In genomic region chr6:7194657-7195056, GRCh38 we compare ENCODE assay signal across 20 cellular contexts.
A peak's percentile ranks its signal among the peaks of the same experiment; 100 is the strongest.
DNase-seq lines count a peak whose midpoint lies in the region; ATAC-seq, FAIRE-seq and TF ChIP-seq lines count a peak whose summit lies in the region.
"Had no signal": no experiment of that assay in that cellular context is flagged by ENCODE, and none has a peak within 500 bp of the region (broad histone marks: within the 10 kb centered on the region; RNA-seq: fewer than 3 reads in every experiment).

No MANE protein-coding gene starts in this region.

- no peak overlapping the region for H3K23ac ChIP-seq in mesenchymal stem cell (ENCODE audit: low read length in 2 of 2)

- TF ChIP-seq CTCF in CD14-positive monocyte (IDR thresholded peaks at IDR 0.05): no peak
- no peak for TF ChIP-seq CTCF in K562 (IDR thresholded peaks at IDR 0.05 in 2 of 3, conservative IDR thresholded peaks at IDR 0.05 in 1 of 3; ENCODE audit: insufficient read depth in 2 of 3, low read depth in 1 of 3, low read length in 3 of 3)
- TF ChIP-seq CTCF in mesothelial cell of epicardium (IDR thresholded peaks at IDR 0.05; ENCODE audit: unreplicated experiment): no peak

- H3K36me3 Mint-ChIP-seq in CD14-positive monocyte: peaks cover 77 to 84% of the 10 kb centered on the region in 2 donors
- peaks cover 29% of the 10 kb centered on the region for H3K36me3 Mint-ChIP-seq in mesothelial cell of epicardium

- H3K79me1 ChIP-seq in mesenchymal stem cell (replicated peaks; ENCODE audit: low read length, poor library complexity, severe bottlenecking): peaks cover 26% of the 10 kb centered on the region

- H2BK5ac ChIP-seq in mesenchymal stem cell (ENCODE audit: low read depth, low read length, poor library complexity, severe bottlenecking): no peak overlapping the region

- H3K27me3 ChIP-seq in K562 (ENCODE audit: control insufficient read depth in 2 of 2, insufficient read depth in 2 of 2, low read length in 2 of 2) (no peaks in the 10 kb centered on the region), mesenchymal stem cell (ENCODE audit: control insufficient read depth in 1 of 2, insufficient read depth in 1 of 2, low read length in 2 of 2) (no peaks in the 10 kb centered on the region)
- H3K27me3 ChIP-seq: MG63 had no signal

- H3K27me3 Mint-ChIP-seq in CD14-positive monocyte (ENCODE audit: low read depth in 3 of 3): no peaks in the 10 kb centered on the region
- no peaks in the 10 kb centered on the region for H3K27me3 Mint-ChIP-seq in mesothelial cell of epicardium (ENCODE audit: low read depth)

- no peak overlapping the region for H4K8ac ChIP-seq in mesenchymal stem cell (ENCODE audit: low read length)

- peaks cover 85% of the 10 kb centered on the region for H3K79me2 ChIP-seq in K562 (ENCODE audit: control insufficient read depth, insufficient read depth, low read length)

- no peak overlapping the region for H3K4ac ChIP-seq in mesenchymal stem cell (ENCODE audit: low read depth in 1 of 2, low read length in 2 of 2)

- H3K4me1 Mint-ChIP-seq in CD14-positive monocyte: peaks cover 20% of the 10 kb centered on the region
- H3K4me1 Mint-ChIP-seq in mesothelial cell of epicardium: peaks cover 15% of the 10 kb centered on the region

- ATAC-seq in K562: no peak
- no peak for ATAC-seq in GM18861 (IDR thresholded peaks at IDR 0.05; ENCODE audit: unreplicated experiment)
- ATAC-seq in HG02870 (IDR thresholded peaks at IDR 0.05; ENCODE audit: unreplicated experiment): no peak

- no peak overlapping the region for H3K18ac ChIP-seq in mesenchymal stem cell (ENCODE audit: low read depth in 1 of 2, low read length in 2 of 2)

- no peak overlapping the region for H2BK120ac ChIP-seq in mesenchymal stem cell (ENCODE audit: low read depth, low read length)

- H3K36me3 ChIP-seq in K562 (ENCODE audit: control insufficient read depth, insufficient read depth, low read length) (peaks cover 81% of the 10 kb centered on the region), mesenchymal stem cell (ENCODE audit: control insufficient read depth in 1 of 2, insufficient read depth in 2 of 2, low read depth in 1 of 2, low read length in 2 of 2) (peaks cover 23 to 80% of the 10 kb centered on the region in 2 experiments)

- intact Hi-C loops in CD14-positive monocyte (cut with micrococcal nuclease): no loop called here
- intact Hi-C loops in K562 (cut with micrococcal nuclease): loop anchor here (5.0 kb wide), 1 partner anchor 42 kb away; no protein-coding TSS in a partner anchor

- H3K9me3 ChIP-seq in K562 (replicated peaks; ENCODE audit: control insufficient read depth, insufficient read depth, low read depth, low read length) (no peaks in the 10 kb centered on the region), mesenchymal stem cell (ENCODE audit: control insufficient read depth, low read length) (no peaks in the 10 kb centered on the region)
- H3K9me3 ChIP-seq: MG63 had no signal

- TF ChIP-seq EP300 in K562 (IDR thresholded peaks at IDR 0.05; ENCODE audit: low read length): no peak

- BruUV-seq in K562 (replicated peaks; lab: Mats Ljungman, UMichigan): no TSS peak

- TF ChIP-seq RAD21 in K562 (CRISPR knock-in tag; conservative IDR thresholded peaks at IDR 0.05 in 1 of 2, IDR thresholded peaks at IDR 0.05 in 1 of 2): no peak

- H2AFZ ChIP-seq in K562 (ENCODE audit: low read depth, low read length): no peak overlapping the region
- no peak overlapping the region for H2AFZ ChIP-seq in mesenchymal stem cell (ENCODE audit: low read depth, low read length)

- no peak overlapping the region for H4K91ac ChIP-seq in mesenchymal stem cell (ENCODE audit: low read length)

- peaks cover 12 to 38% of the 10 kb centered on the region in 2 experiments for H3K4me1 ChIP-seq in K562 (replicated peaks in 1 of 2; ENCODE audit: control insufficient read depth in 2 of 2, insufficient read depth in 2 of 2, low read length in 2 of 2)
- H3K4me1 ChIP-seq in mesenchymal stem cell (ENCODE audit: control insufficient read depth, insufficient read depth, low read depth, low read length): peaks cover 2% of the 10 kb centered on the region

- H3K9ac ChIP-seq in K562 (ENCODE audit: insufficient read depth in 1 of 2, low read depth in 2 of 2, low read length in 2 of 2): no peak overlapping the region
- H3K9ac ChIP-seq in mesenchymal stem cell (ENCODE audit: low read length): no peak overlapping the region
- H3K9ac ChIP-seq: KMS-11 had no signal

- no peaks in the 10 kb centered on the region for H4K20me1 ChIP-seq in K562 (replicated peaks; ENCODE audit: control insufficient read depth, insufficient read depth, low read length)

- H3K4me3 ChIP-seq in K562: no peak overlapping the region
- H3K4me3 ChIP-seq in mesenchymal stem cell (ENCODE audit: insufficient read depth in 1 of 2, low read depth in 1 of 2, low read length in 2 of 2): no peak overlapping the region
- H3K4me3 ChIP-seq: MG63 had no signal

- peak overlapping the region in 4 of 7 donors; percentile 46 to 68 (median 60) for H3K27ac Mint-ChIP-seq in CD14-positive monocyte
- H3K27ac Mint-ChIP-seq in mesothelial cell of epicardium: peak overlapping the region; percentile 30

- in situ Hi-C loops in K562 (cut with MboI): no loop called here

- H2AK5ac ChIP-seq in mesenchymal stem cell (ENCODE audit: low read length, severe bottlenecking): no peak overlapping the region

- H3K9me3 Mint-ChIP-seq in CD14-positive monocyte (no peaks in the 10 kb centered on the region), mesothelial cell of epicardium (no peaks in the 10 kb centered on the region)

- H2BK15ac ChIP-seq in mesenchymal stem cell (ENCODE audit: low read depth, poor library complexity, severe bottlenecking): no peak overlapping the region

- 85% methylated on average over 3 of the region's 3 CpGs for WGBS in K562 (ENCODE audit: insufficient coverage, low coverage, missing lambda C conversion rate)
- WGBS in mesenchymal stem cell: 96% methylated on average over 2 of the region's 3 CpGs

- H3K4me2 ChIP-seq in K562 (ENCODE audit: insufficient read depth, low read length) (no peak overlapping the region), mesenchymal stem cell (ENCODE audit: low read length, poor library complexity, severe bottlenecking) (no peak overlapping the region)
- H3K4me2 ChIP-seq: KMS-11 had no signal

- no peak overlapping the region for H3K27ac ChIP-seq in K562 (ENCODE audit: extremely low read depth, low read depth, low read length)
- no peak overlapping the region for H3K27ac ChIP-seq in mesenchymal stem cell (ENCODE audit: low read length, poor library complexity, severe bottlenecking)
- H3K27ac ChIP-seq: HL-60, KMS-11 had no signal

- DNase-seq in CD14-positive monocyte (ENCODE audit: low spot score): no peak
- no peak for DNase-seq in H54 (ENCODE audit: insufficient read length, low spot score)
- DNase-seq in K562 (ENCODE audit: extremely low read depth in 1 of 4, low spot score in 3 of 4): no peak
- no peak for DNase-seq in mesothelial cell of epicardium (ENCODE audit: low spot score in 2 of 2, unreplicated experiment in 2 of 2)
- no peak for DNase-seq in mesenchymal stem cell
- no peak for DNase-seq in stimulated activated CD4-positive, alpha-beta T cell treated with anti-CD3 and anti-CD28 coated beads, Interleukin-2, amount 100 ng/mL, for 48 hours
- DNase-seq: C1 segment of cervical spinal cord; Calu3; DMS79 treated with DMSO at 0.1 percent for 48 hours; MG63; NCI-H1092 treated with DMSO at 0.1 percent for 48 hours; NCI-H187; NCI-H69; NK-92 treated with Interleukin-12 subunit alpha and Interleukin-12 subunit beta, amount 100 ng/mL, for 24 hours had no signal

- H3K14ac ChIP-seq in mesenchymal stem cell (ENCODE audit: low read length in 2 of 2): no peak overlapping the region

- H2BK12ac ChIP-seq in mesenchymal stem cell (ENCODE audit: low read length in 2 of 2): no peak overlapping the region

- CTCF ChIA-PET in K562 (lab: Yijun Ruan, JAX; ENCODE audit: low intra/inter-chr PET ratio): interaction anchor here (0.6 kb wide), 1 partner anchor 10 kb away, joined by 4 read pairs; no protein-coding TSS in a partner anchor

- H3K4me3 Mint-ChIP-seq in CD14-positive monocyte: no peak overlapping the region
- no peak overlapping the region for H3K4me3 Mint-ChIP-seq in mesothelial cell of epicardium

- TF ChIP-seq POLR2A in H54 (IDR thresholded peaks at IDR 0.05; ENCODE audit: low read depth, low read length) (no peak), K562 (conservative IDR thresholded peaks at IDR 0.05) (no peak)

- FAIRE-seq in H54 (lab: Jason Lieb, UNC) (peak; percentile 41), K562 (lab: Jason Lieb, UNC) (no peak)
- FAIRE-seq: A204.1, G401.6 had no signal

- POLR2A ChIA-PET in K562 (lab: Yijun Ruan, JAX): interaction anchor here (0.6 to 1.3 kb wide), 2 partner anchors 14 to 78 kb away, joined by 3 read pairs; no protein-coding TSS in a partner anchor

- no peaks in the 10 kb centered on the region for H3K9me1 ChIP-seq in K562 (ENCODE audit: control insufficient read depth, insufficient read depth, low read length)

TF ChIP-seq in K562, 482 proteins besides CTCF, POLR2A, EP300 and RAD21 (continues in another document):
- TF ChIP-seq ZBTB12 (CRISPR knock-in tag; IDR thresholded peaks at IDR 0.05) (no peak), TCF7L2 (IDR thresholded peaks at IDR 0.05; ENCODE audit: low read depth, low read length) (no peak), KDM1A (IDR thresholded peaks at IDR 0.05) (peak; percentile 49 to 63; a peak in 3 of 4 replicates), E2F1 (CRISPR knock-in tag; IDR thresholded peaks at IDR 0.05) (no peak), BCOR (IDR thresholded peaks at IDR 0.05) (peak; percentile 54; the same call in 1 of the 2 replicates), POLR2AphosphoS5 (IDR thresholded peaks at IDR 0.05; ENCODE audit: control insufficient read depth, insufficient read depth, low read depth, low read length) (no peak)
